ENCODE assay signal across 1 cellular context in genomic region chr6:1059596-1059995, GRCh38.
TF ChIP-seq lines count a peak whose summit lies in the region.

No MANE protein-coding gene starts in this region.

TF ChIP-seq in IMR-90, 13 proteins besides CTCF, POLR2A, EP300 and RAD21 (continued from another document):
- no peak for TF ChIP-seq CHD1 (IDR thresholded peaks at IDR 0.05; ENCODE audit: low read depth, low read length)
- no peak for TF ChIP-seq SMC3 (IDR thresholded peaks at IDR 0.05; ENCODE audit: low read depth, low read length)
- TF ChIP-seq BHLHE40 (IDR thresholded peaks at IDR 0.05; ENCODE audit: low read depth, low read length), result no peak
- TF ChIP-seq USF2 (IDR thresholded peaks at IDR 0.05; ENCODE audit: low read depth, low read length), result no peak
TF ChIP-seq in IMR-90: peak in this region for 0.
